ENCODE assay signal across 33 cellular contexts in genomic region chr13:107434347-107434746, GRCh38.
"Had no signal": no experiment of that assay in that cellular context is flagged by ENCODE, and none has a peak within 500 bp of the region (broad histone marks: within the 10 kb centered on the region; RNA-seq: fewer than 3 reads in every experiment).

No MANE protein-coding gene starts in this region.

- H3K4me3 ChIP-seq: ascending aorta, body of pancreas, breast epithelium, cardiac muscle cell had no signal

- H3K4me1 ChIP-seq: adrenal gland, ascending aorta, body of pancreas, breast epithelium had no signal

- H3K27me3 ChIP-seq: adrenal gland, ascending aorta, body of pancreas, brain microvascular endothelial cell, breast epithelium, cardiac muscle cell had no signal

- H3K27ac ChIP-seq: adrenal gland, ascending aorta, body of pancreas, brain microvascular endothelial cell, breast epithelium, cardiac muscle cell had no signal

- DNase-seq: activated effector memory CD4-positive, alpha-beta T cell treated with anti-CD3 and anti-CD28 coated beads, Interleukin-2, amount 50 U/mL, for 16 hours; activated effector memory CD4-positive, alpha-beta T cell treated with Interleukin-2 at 50 U/mL for 16 hours; activated gamma-delta T cell; activated gamma-delta T cell treated with Interleukin-2 at 50 U/mL for 16 hours; activated naive CD4-positive, alpha-beta T cell; activated naive CD4-positive, alpha-beta T cell treated with anti-CD3 and anti-CD28 coated beads for 36 hours; activated naive CD4-positive, alpha-beta T cell treated with anti-CD3 and anti-CD28 coated beads, Interleukin-2, amount 10 ng/mL, durations not matched to agents 7 days and 5 days; activated naive CD4-positive, alpha-beta T cell treated with anti-CD3 and anti-CD28 coated beads, Interleukin-2, amount 50 U/mL, for 16 hours; activated naive CD4-positive, alpha-beta T cell treated with Interleukin-2 at 50 U/mL for 16 hours; activated naive CD8-positive, alpha-beta T cell treated with anti-CD3 and anti-CD28 coated beads for 36 hours; activated naive CD8-positive, alpha-beta T cell treated with anti-CD3 and anti-CD28 coated beads, Interleukin-2, amount 10 ng/mL, durations not matched to agents 7 days and 5 days; activated naive CD8-positive, alpha-beta T cell treated with anti-CD3 and anti-CD28 coated beads, Interleukin-2, amount 50 U/mL, for 24 hours; activated T-cell treated with anti-CD3 and anti-CD28 coated beads, Interleukin-2, amount 50 U/mL, for 24 hours; activated T-cell treated with anti-CD3 and anti-CD28 coated beads, Interleukin-2, amount 50 U/mL, for 4 hours; activated T-cell treated with anti-CD3 and anti-CD28 coated beads, Interleukin-2, amount 50 U/mL, for 48 hours; activated T-cell treated with anti-CD3 and anti-CD28 coated beads, Interleukin-2, amount 50 U/mL, for 72 hours; adrenal gland; amniotic stem cell; amygdala; anterior cingulate cortex; aorta; body of pancreas; brain microvascular endothelial cell; caudate nucleus; central memory CD4-positive, alpha-beta T cell; cerebellar nuclear complex had no signal

- FAIRE-seq: astrocyte, bronchial epithelial cell had no signal

- H3K9me3 ChIP-seq: adrenal gland, ascending aorta, body of pancreas, breast epithelium had no signal

- ATAC-seq: activated naive CD4-positive, alpha-beta T cell treated with anti-CD3 and anti-CD28 coated beads, Interleukin-2, amount 50 U/mL, for 72 hours; activated naive CD8-positive, alpha-beta T cell treated with anti-CD3 and anti-CD28 coated beads, Interleukin-2, amount 50 U/mL, for 24 hours; activated T-cell treated with anti-CD3 and anti-CD28 coated beads, Interleukin-2, amount 50 U/mL, for 4 hours; activated T-cell treated with anti-CD3 and anti-CD28 coated beads, Interleukin-2, amount 50 U/mL, for 72 hours; activated T-helper 17 cell treated with anti-CD3 and anti-CD28 coated beads, Interleukin-2, amount 50 U/mL, for 72 hours; body of pancreas had no signal

- H3K36me3 ChIP-seq: adrenal gland, ascending aorta, brain microvascular endothelial cell, breast epithelium, cardiac muscle cell had no signal
